Comparison of ENCODE assay signal across 8 cellular contexts in genomic region chr15:42737529-42738328, GRCh38. TPM values are rescaled to one million over a fixed set of nuclear protein-coding genes. Genes with fewer than 3 reads are reported as not detected.
DNase-seq lines count a peak whose midpoint lies in the region; ATAC-seq and TF ChIP-seq lines count a peak whose summit lies in the region.

No MANE protein-coding gene starts in this region.

- no peaks in the 10 kb centered on the region for H3K27me3 ChIP-seq in colonic mucosa

- H3K36me3 ChIP-seq in ES-I3 (ENCODE audit: insufficient read depth, low read length) (no peaks in the 10 kb centered on the region; the same call in 1 of the 2 replicates), colonic mucosa (peaks cover 4% of the 10 kb centered on the region)

- H3K4me3 ChIP-seq in NB4 (ENCODE audit: low read depth, low read length) = peak overlapping the region; percentile 63
- H3K4me3 ChIP-seq in colonic mucosa = peak overlapping the region; percentile 99

- no peaks in the 10 kb centered on the region for H3K4me1 ChIP-seq in ES-I3 (ENCODE audit: insufficient read depth, low read length)
- H3K4me1 ChIP-seq in colonic mucosa = peaks cover 5% of the 10 kb centered on the region

- no peak for ATAC-seq in naive thymus-derived CD8-positive, alpha-beta T cell
- ATAC-seq in activated CD4-positive, CD25-positive, alpha-beta regulatory T cell treated with anti-CD3 and anti-CD28 coated beads, Interleukin-2, amount 50 U/mL, for 24 hours = no peak
- no peak for ATAC-seq in GM18511 (IDR thresholded peaks at IDR 0.05; ENCODE audit: unreplicated experiment)

- TF ChIP-seq POLR2A in NB4 (IDR thresholded peaks at IDR 0.05; ENCODE audit: extremely low read depth, insufficient read length) = no peak

- H3K9ac ChIP-seq in ES-I3 (ENCODE audit: low read depth, low read length) = peak overlapping the region; percentile 86
- peak overlapping the region; percentile 67 to 70 for H3K9ac ChIP-seq in colonic mucosa (ENCODE audit: low read depth in 2 of 2, low read length in 2 of 2)

- no peak for TF ChIP-seq CTCF in NB4 (IDR thresholded peaks at IDR 0.05; ENCODE audit: low read depth, low read length)
- TF ChIP-seq CTCF in colonic mucosa (IDR thresholded peaks at IDR 0.05) = peak; percentile 42

- no peaks in the 10 kb centered on the region for H3K9me3 ChIP-seq in ES-I3 (ENCODE audit: control insufficient read depth, insufficient read depth, low read length)
- H3K9me3 ChIP-seq in colonic mucosa = no peaks in the 10 kb centered on the region

- intact Hi-C loops in colonic mucosa (cut with DNase I) = loop anchor here (2.0 kb wide), 1 partner anchor 185 kb away; no protein-coding TSS in a partner anchor

- peaks cover 8 to 27% (median 16%) of the 10 kb centered on the region in 4 donors for H3K4me1 Mint-ChIP-seq in naive thymus-derived CD8-positive, alpha-beta T cell

- POLR2A ChIA-PET in naive thymus-derived CD8-positive, alpha-beta T cell (lab: Charles Lee) = interaction anchor here (0.5 to 1.9 kb wide), 3 partner anchors 11 to 23 kb away, joined by 3 to 7 read pairs (median 3); no protein-coding TSS in a partner anchor

- H3K27ac ChIP-seq in colonic mucosa = peak overlapping the region; percentile 75

- no peaks in the 10 kb centered on the region for H3K9me3 Mint-ChIP-seq in naive thymus-derived CD8-positive, alpha-beta T cell

- peaks cover 0 to 20% (median 0%) of the 10 kb centered on the region in 3 donors for H3K36me3 Mint-ChIP-seq in naive thymus-derived CD8-positive, alpha-beta T cell

- peak overlapping the region; percentile 63 to 94 (median 89) for H3K27ac Mint-ChIP-seq in naive thymus-derived CD8-positive, alpha-beta T cell

- no peak for DNase-seq in NB4 (ENCODE audit: low read depth)
- DNase-seq in colonic mucosa = peak; percentile 64
- DNase-seq in naive thymus-derived CD8-positive, alpha-beta T cell = peak in 2 of 10 donors; percentile 3 to 6
- no peak for DNase-seq in NCI-H446 treated with DMSO at 0.1 percent for 48 hours (lab: John Stamatoyannopoulos, UW)
- DNase-seq in HuH-7 (ENCODE audit: low spot score) = no peak

- H3K4me3 Mint-ChIP-seq in naive thymus-derived CD8-positive, alpha-beta T cell = peak overlapping the region; percentile 71 to 89 (median 83)

- H3K27me3 Mint-ChIP-seq in naive thymus-derived CD8-positive, alpha-beta T cell = no peaks in the 10 kb centered on the region

RNA-seq across cellular contexts. Expression of gene CDAN1, which starts 0.8 kb away (rescaled TPM):
- total RNA-seq in colonic mucosa = 10 to 100 TPM; 11.0 to 31.6 TPM
- 10 to 100 TPM; 26.8 to 37.3 TPM for total RNA-seq in naive thymus-derived CD8-positive, alpha-beta T cell
- polyA plus RNA-seq in naive thymus-derived CD8-positive, alpha-beta T cell = 10 to 100 TPM in 1 of 3 donors, 1 to 10 TPM in 2; 4.1 to 10.4 (median 5.5) TPM
